10 cellular contexts compared by ENCODE assay signal in genomic region chr13:110873639-110874507, GRCh38. TPM values are rescaled to one million over a fixed set of nuclear protein-coding genes. Genes with fewer than 3 reads are reported as not detected.
DNase-seq lines count a peak whose midpoint lies in the region; ATAC-seq and TF ChIP-seq lines count a peak whose summit lies in the region.
"Had no signal": no experiment of that assay in that cellular context is flagged by ENCODE, and none has a peak within 500 bp of the region (broad histone marks: within the 10 kb centered on the region; RNA-seq: fewer than 3 reads in every experiment).

No MANE protein-coding gene starts in this region.

- H4K20me1 ChIP-seq in HCT116 (ENCODE audit: insufficient read depth) (no peaks in the 10 kb centered on the region), neural cell (ENCODE audit: insufficient read depth) (no peaks in the 10 kb centered on the region)

- CTCF ChIA-PET in HCT116 (lab: Charles Lee) = no interaction called here

- H2AFZ ChIP-seq in ACC112 (ENCODE audit: low read length, unreplicated experiment) (no peak overlapping the region), HCT116 (ENCODE audit: low read depth, low read length, poor library complexity, severe bottlenecking) (peak overlapping the region; percentile 55), neural cell (ENCODE audit: low read depth, low read length) (peak overlapping the region; percentile 40)

- H3K36me3 ChIP-seq in ACC112 (ENCODE audit: insufficient read depth, low read length) (no peaks in the 10 kb centered on the region), HCT116 (ENCODE audit: control insufficient read depth in 1 of 2, insufficient read depth in 2 of 2, low read length in 2 of 2) (no peaks in the 10 kb centered on the region), neural cell (ENCODE audit: insufficient read depth, low read length) (no peaks in the 10 kb centered on the region)
- H3K36me3 ChIP-seq: adrenal gland, neutrophil had no signal

- H3K27ac ChIP-seq in ACC112 (ENCODE audit: low read depth, low read length) (no peak overlapping the region), HCT116 (ENCODE audit: low read depth, low read length) (no peak overlapping the region), neural cell (ENCODE audit: low read length) (no peak overlapping the region)
- H3K27ac ChIP-seq: adrenal gland, neutrophil had no signal

- RAD21 ChIA-PET in HCT116 (lab: Charles Lee; ENCODE audit: low non-redundant PET in 1 of 2, low total read pairs in 2 of 2, uncharacterized antibody in 2 of 2, unreplicated experiment in 2 of 2) = no interaction called here

- no TSS peak for BruUV-seq in HCT116 (replicated peaks; lab: Mats Ljungman, UMichigan)

- POLR2A ChIA-PET in HCT116 (lab: Charles Lee) = no interaction called here

- TF ChIP-seq CTCF in HCT116 (IDR thresholded peaks at IDR 0.05 in 2 of 3, conservative IDR thresholded peaks at IDR 0.05 in 1 of 3; ENCODE audit: borderline replicate concordance in 1 of 3, insufficient read depth in 1 of 3, low read depth in 2 of 3, low read length in 2 of 3) (no peak), cardiac fibroblast (IDR thresholded peaks at IDR 0.05; ENCODE audit: low read depth, low read length) (no peak), neural cell (IDR thresholded peaks at IDR 0.05; ENCODE audit: poor library complexity, severe bottlenecking) (no peak)

- H3K27me3 ChIP-seq in ACC112 (ENCODE audit: insufficient read depth, low read length) (no peaks in the 10 kb centered on the region), HCT116 (ENCODE audit: insufficient read depth, low read length) (no peaks in the 10 kb centered on the region), neural cell (ENCODE audit: insufficient read depth, low read depth, low read length) (no peaks in the 10 kb centered on the region)
- H3K27me3 ChIP-seq: adrenal gland had no signal

- no peak for DNase-seq in HCT116 (ENCODE audit: low read depth, low spot score)
- no peak for DNase-seq in cardiac fibroblast (ENCODE audit: low read depth in 2 of 2)
- no peak for DNase-seq in NCI-H2081 treated with DMSO at 0.1 percent for 48 hours (lab: John Stamatoyannopoulos, UW)
- DNase-seq in HT-29 (ENCODE audit: low spot score) = no peak
- DNase-seq in anterior cingulate cortex (lab: John Stamatoyannopoulos, UW) = no peak

- H3K79me2 ChIP-seq in ACC112 (ENCODE audit: control insufficient read depth, insufficient read depth, low read length, unreplicated experiment) = no peaks in the 10 kb centered on the region
- H3K79me2 ChIP-seq in HCT116 (ENCODE audit: insufficient read depth, low read length) = no peaks in the 10 kb centered on the region
- H3K79me2 ChIP-seq in neural cell (replicated peaks; ENCODE audit: insufficient read depth, low read length) = no peaks in the 10 kb centered on the region

- TF ChIP-seq RAD21 in HCT116 (IDR thresholded peaks at IDR 0.05; ENCODE audit: low read depth) (no peak), neural cell (conservative IDR thresholded peaks at IDR 0.05) (no peak)

- H3K9ac ChIP-seq in HCT116 (ENCODE audit: low read length) = peak overlapping the region; percentile 42
- no peak overlapping the region for H3K9ac ChIP-seq in neural cell (ENCODE audit: low read length)

- no peaks in the 10 kb centered on the region for H3F3A ChIP-seq in neural cell (ENCODE audit: insufficient read depth, low read length, poor library complexity, severe bottlenecking)

- intact Hi-C loops in HCT116 (cut with micrococcal nuclease) = no loop called here

- TF ChIP-seq EP300 in neural cell (conservative IDR thresholded peaks at IDR 0.05; ENCODE audit: poor library complexity, severe bottlenecking) = no peak

- H3K4me2 ChIP-seq in HCT116 (ENCODE audit: low read length) (peak overlapping the region; percentile 79), neural cell (ENCODE audit: low read length) (no peak overlapping the region)

- H3K9me3 ChIP-seq in HCT116 (ENCODE audit: control insufficient read depth in 1 of 2, insufficient read depth in 1 of 2, low read depth in 1 of 2, low read length in 2 of 2) (no peaks in the 10 kb centered on the region), neural cell (ENCODE audit: low read length) (no peaks in the 10 kb centered on the region)
- H3K9me3 ChIP-seq: adrenal gland, neutrophil had no signal

- no peak for TF ChIP-seq POLR2A in HCT116 (IDR thresholded peaks at IDR 0.05; ENCODE audit: borderline replicate concordance, extremely low read depth, insufficient read depth, insufficient read length)

- ATAC-seq in HCT116 = no peak
- no peak for ATAC-seq in HG02884 (IDR thresholded peaks at IDR 0.05; ENCODE audit: unreplicated experiment)

- peaks cover 26% of the 10 kb centered on the region for H3K4me1 ChIP-seq in ACC112 (ENCODE audit: control insufficient read depth, insufficient read depth, low read length, unreplicated experiment)
- peaks cover 19 to 57% of the 10 kb centered on the region in 2 experiments for H3K4me1 ChIP-seq in HCT116 (ENCODE audit: control insufficient read depth in 1 of 2, insufficient read depth in 2 of 2, low read length in 2 of 2)

- H3K9me2 ChIP-seq in HCT116 (ENCODE audit: insufficient read depth) (no peaks in the 10 kb centered on the region), neural cell (ENCODE audit: insufficient read depth, low read length) (no peaks in the 10 kb centered on the region)

- peak overlapping the region; percentile 61 for H3K4me3 ChIP-seq in ACC112 (ENCODE audit: low read depth, low read length)
- H3K4me3 ChIP-seq in HCT116 (replicated peaks in 1 of 2; ENCODE audit: low read depth in 1 of 2, low read length in 2 of 2) = peak overlapping the region; percentile 24 to 48
- H3K4me3 ChIP-seq in cardiac fibroblast (replicated peaks in 1 of 2; ENCODE audit: low read depth in 2 of 2, low read length in 2 of 2) = peak overlapping the region; percentile 28 to 48
- peak overlapping the region; percentile 58 for H3K4me3 ChIP-seq in neural cell (ENCODE audit: low read length)

TF ChIP-seq in HCT116, 20 proteins besides CTCF, POLR2A, EP300 and RAD21 (continues in another document):
- TF ChIP-seq ELF1 (IDR thresholded peaks at IDR 0.05; ENCODE audit: borderline replicate concordance, low read depth) (no peak), EZH2 (IDR thresholded peaks at IDR 0.05) (no peak), EGR1 (IDR thresholded peaks at IDR 0.05; ENCODE audit: low read depth) (no peak), MAX (IDR thresholded peaks at IDR 0.05) (no peak), SIN3A (IDR thresholded peaks at IDR 0.05; ENCODE audit: low read depth) (no peak), ZNF274 (IDR thresholded peaks at IDR 0.05; ENCODE audit: low read depth, low read length) (no peak), YY1 (IDR thresholded peaks at IDR 0.05; ENCODE audit: extremely low read depth, insufficient replicate concordance, low read depth, low read length) (no peak), ZBTB33 (IDR thresholded peaks at IDR 0.05; ENCODE audit: extremely low read depth, insufficient replicate concordance, low read length) (no peak)

TF ChIP-seq in neural cell, 6 proteins besides CTCF, POLR2A, EP300 and RAD21:
- no peak for TF ChIP-seq EZH2 (IDR thresholded peaks at IDR 0.05; ENCODE audit: borderline replicate concordance, insufficient read depth, low read length, poor library complexity, severe bottlenecking)
- TF ChIP-seq TAF1 (IDR thresholded peaks at IDR 0.05; ENCODE audit: low read depth) = no peak
- no peak for TF ChIP-seq MXI1 (conservative IDR thresholded peaks at IDR 0.05; ENCODE audit: poor library complexity, severe bottlenecking)
- TF ChIP-seq POLR2AphosphoS5 (IDR thresholded peaks at IDR 0.05) = no peak
- TF ChIP-seq SMC3 (conservative IDR thresholded peaks at IDR 0.05; ENCODE audit: poor library complexity) = no peak
- TF ChIP-seq REST (IDR thresholded peaks at IDR 0.05; ENCODE audit: borderline replicate concordance) = no peak

RNA-seq across cellular contexts. Expression of gene ANKRD10, which starts 41.0 kb away (rescaled TPM):
- total RNA-seq in HCT116 (2021; ENCODE audit: unreplicated experiment) = 173 TPM
- polyA plus RNA-seq in HCT116 (2012) = 96.3 and 102 TPM in 2 replicates
- 525 and 564 TPM in 2 replicates for polyA plus RNA-seq in neural cell
- polyA minus RNA-seq in neural cell = 252 and 254 TPM in 2 replicates
- 279 and 308 TPM in 2 replicates for total RNA-seq in HT-29 (2014; rRNA removed; shearing (Covaris generic))
